8 cellular contexts compared by ENCODE assay signal in the genomic region with DNA sequence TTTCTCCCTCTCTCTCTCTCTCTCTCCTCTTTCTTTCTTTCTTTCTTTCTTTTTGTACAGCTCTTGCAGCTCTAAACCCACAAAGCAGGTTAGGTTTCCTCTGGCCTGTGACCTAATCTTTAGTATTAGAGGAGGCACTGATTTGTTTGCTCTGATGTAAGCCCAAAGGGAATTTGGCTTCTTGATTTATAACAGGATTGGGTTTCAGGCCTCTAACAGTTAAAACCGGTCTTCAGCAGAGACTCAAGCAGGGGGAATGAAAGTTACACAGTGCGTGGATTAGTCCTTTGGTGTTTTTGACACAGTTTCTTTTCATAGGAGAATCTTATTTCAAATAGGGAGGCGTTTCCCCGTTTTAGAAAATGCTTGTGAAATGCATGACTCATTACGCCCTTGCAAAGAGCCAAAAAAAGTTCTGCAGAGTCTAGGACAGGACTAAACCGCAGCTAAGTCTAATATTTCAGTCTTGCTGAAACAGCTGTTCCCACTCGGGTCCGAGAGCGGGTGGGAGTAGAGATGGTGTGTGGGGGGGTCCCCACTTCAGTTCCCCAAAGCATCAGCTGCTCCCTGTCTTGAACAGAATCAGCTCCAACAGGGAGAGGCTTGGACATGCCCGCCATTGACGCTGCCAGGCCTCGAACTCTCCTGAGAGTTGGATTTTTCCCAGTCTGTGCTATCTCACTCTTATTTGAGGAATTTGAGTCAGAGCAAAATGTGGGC.
DNase-seq lines count a peak whose midpoint lies in the region; ATAC-seq lines count a peak whose summit lies in the region.

No MANE protein-coding gene starts in this region.

- H3K27ac ChIP-seq in HUES64 (ENCODE audit: low read depth, low read length) = peak overlapping the region; percentile 45; the same call in 1 of the 2 replicates
- peak overlapping the region; percentile 62 for H3K27ac ChIP-seq in stomach smooth muscle (ENCODE audit: low read length)

- no peaks in the 10 kb centered on the region for H3K27me3 ChIP-seq in HUES64 (ENCODE audit: insufficient read depth, low read length)
- no peaks in the 10 kb centered on the region for H3K27me3 ChIP-seq in stomach smooth muscle (ENCODE audit: control insufficient read depth in 1 of 2, insufficient read depth in 2 of 2, low read length in 2 of 2)

- no peak for ATAC-seq in HG03565 (IDR thresholded peaks at IDR 0.05; ENCODE audit: unreplicated experiment)
- no peak for ATAC-seq in GM18907 (IDR thresholded peaks at IDR 0.05; ENCODE audit: unreplicated experiment)

- H3K9ac ChIP-seq in HUES64 (ENCODE audit: low read depth, low read length) = 0 out of 2 replicates have a peak overlapping the region, but pooled peaks have one; percentile 17
- H3K9ac ChIP-seq in stomach smooth muscle (ENCODE audit: low read length in 2 of 2) = peak overlapping the region; percentile 40 to 47

- H3K9me3 ChIP-seq in HUES64 (ENCODE audit: insufficient read depth, low read depth, low read length) (no peaks in the 10 kb centered on the region), stomach smooth muscle (ENCODE audit: control insufficient read depth in 2 of 2, low read length in 2 of 2) (no peaks in the 10 kb centered on the region)

- no peaks in the 10 kb centered on the region for H3K36me3 ChIP-seq in HUES64 (ENCODE audit: insufficient read depth, low read length)
- H3K36me3 ChIP-seq in stomach smooth muscle (ENCODE audit: control insufficient read depth in 2 of 2, insufficient read depth in 2 of 2, low read length in 2 of 2) = no peaks in the 10 kb centered on the region

- 94% methylated on average over 12 of the region's 12 CpGs for WGBS in HUES64

- no peak overlapping the region for H3K4me3 ChIP-seq in HUES64 (ENCODE audit: low read length)
- peak overlapping the region in 1 of 2 donors; percentile 59 for H3K4me3 ChIP-seq in stomach smooth muscle (ENCODE audit: low read length in 2 of 2)

- peaks cover 31% of the 10 kb centered on the region for H3K4me1 ChIP-seq in HUES64 (ENCODE audit: insufficient read depth, low read length)
- H3K4me1 ChIP-seq in stomach smooth muscle (ENCODE audit: control insufficient read depth, insufficient read depth, low read length) = peaks cover 29% of the 10 kb centered on the region

- DNase-seq in CD1c-positive myeloid dendritic cell (ENCODE audit: extremely low spot score) (peak; percentile 95), amniotic epithelial cell (ENCODE audit: low read depth) (peak; percentile 95), islet precursor cell (peak; percentile 56), HuH-7 (ENCODE audit: low spot score) (no peak)
